Comparison of ENCODE assay signal across 8 cellular contexts in the genomic region with DNA sequence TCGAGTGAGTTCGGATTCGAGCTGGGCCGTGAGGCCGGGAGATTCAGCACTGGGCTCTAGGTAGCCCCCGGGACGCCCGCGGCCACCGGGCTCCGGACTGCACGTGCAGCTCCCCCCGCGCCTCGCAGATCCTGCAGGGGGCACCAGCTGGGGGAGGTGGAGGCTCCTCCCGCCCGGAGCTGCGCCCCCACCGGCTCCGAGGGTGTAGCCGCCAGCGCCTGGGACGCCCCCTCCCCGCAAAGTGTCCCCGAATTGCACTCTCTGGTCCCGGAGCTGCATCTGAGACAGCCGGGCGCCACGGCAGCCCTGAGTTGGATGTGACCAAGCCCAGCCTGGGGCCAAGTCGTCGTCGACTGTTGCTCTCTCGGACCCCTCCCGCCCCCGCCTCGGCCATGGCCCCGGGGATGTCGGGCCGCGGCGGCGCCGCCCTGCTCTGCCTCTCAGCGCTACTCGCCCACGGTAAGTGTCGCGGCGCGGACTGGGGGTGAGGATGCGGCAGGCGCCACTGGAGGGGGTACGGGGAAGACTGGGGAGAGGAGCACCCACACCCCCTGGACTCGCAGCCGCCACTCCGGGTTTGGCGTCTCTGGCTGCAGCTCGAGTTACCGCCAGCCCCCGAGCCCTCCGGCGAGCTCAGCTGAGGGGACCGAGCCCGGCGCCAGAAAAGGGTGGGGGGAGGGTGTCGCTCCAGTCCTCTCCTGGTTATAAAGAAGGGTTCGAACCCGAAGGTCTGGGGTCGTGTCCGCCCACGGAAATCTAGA.
A peak's percentile ranks its signal among the peaks of the same experiment; 100 is the strongest.
DNase-seq lines count a peak whose midpoint lies in the region; ATAC-seq and TF ChIP-seq lines count a peak whose summit lies in the region.

No MANE protein-coding gene starts in this region.

- peak overlapping the region; percentile 82 to 86 for H3K4me3 Mint-ChIP-seq in stimulated activated naive CD8-positive, alpha-beta T cell treated with anti-CD3 and anti-CD28 coated beads, Interleukin-15, amount 100 ng/mL, for 72 hours

- H3K27ac Mint-ChIP-seq in stimulated activated naive CD8-positive, alpha-beta T cell treated with anti-CD3 and anti-CD28 coated beads, Interleukin-15, amount 100 ng/mL, for 72 hours, result peak overlapping the region in 1 of 2 donors; percentile 34

- H3K27ac ChIP-seq in VCaP, result no peak overlapping the region; the same call in 1 of the 2 replicates

- H3K4me1 Mint-ChIP-seq in stimulated activated naive CD8-positive, alpha-beta T cell treated with anti-CD3 and anti-CD28 coated beads, Interleukin-15, amount 100 ng/mL, for 72 hours, result peaks cover 37% of the 10 kb centered on the region

- peak; percentile 70 for DNase-seq in NCI-H82 (lab: John Stamatoyannopoulos, UW)
- no peak for DNase-seq in NCI-H82 treated with DMSO at 0.1 percent for 48 hours (lab: John Stamatoyannopoulos, UW; ENCODE audit: unreplicated experiment)
- DNase-seq in iPS-NIHi11 (ENCODE audit: low spot score), result peak; percentile 60
- DNase-seq in stimulated activated naive CD8-positive, alpha-beta T cell treated with anti-CD3 and anti-CD28 coated beads, Interleukin-15, amount 100 ng/mL, for 72 hours, result peak in 1 of 2 donors; percentile 13
- no peak for DNase-seq in OCI-M1 (lab: John Stamatoyannopoulos, UW)
- DNase-seq in germinal center (ENCODE audit: low spot score), result no peak
- no peak for DNase-seq in UCSD-AML1 (lab: John Stamatoyannopoulos, UW; ENCODE audit: unreplicated experiment)

- H3K27me3 Mint-ChIP-seq in stimulated activated naive CD8-positive, alpha-beta T cell treated with anti-CD3 and anti-CD28 coated beads, Interleukin-15, amount 100 ng/mL, for 72 hours, result peaks cover 100% of the 10 kb centered on the region

- peak; percentile 21 for ATAC-seq in stimulated activated naive CD8-positive, alpha-beta T cell treated with anti-CD3 and anti-CD28 coated beads, Interleukin-15, amount 100 ng/mL, for 72 hours

- H3K9me3 Mint-ChIP-seq in stimulated activated naive CD8-positive, alpha-beta T cell treated with anti-CD3 and anti-CD28 coated beads, Interleukin-15, amount 100 ng/mL, for 72 hours, result no peaks in the 10 kb centered on the region

- peak; percentile 23; the same call in 1 of the 2 replicates for TF ChIP-seq CTCF in VCaP (conservative IDR thresholded peaks at IDR 0.05)

Comparison
In these comparisons a context has a peak if more than half of its experiments do, and no peak if none do; other contexts are left out.
1. DNase-seq: peak in NCI-H82 (single experiment) and iPS-NIHi11 (single experiment); none in NCI-H82 treated with DMSO at 0.1 percent for 48 hours (single experiment), OCI-M1 (single experiment), germinal center (single experiment) and UCSD-AML1 (single experiment).